In the genomic region with DNA sequence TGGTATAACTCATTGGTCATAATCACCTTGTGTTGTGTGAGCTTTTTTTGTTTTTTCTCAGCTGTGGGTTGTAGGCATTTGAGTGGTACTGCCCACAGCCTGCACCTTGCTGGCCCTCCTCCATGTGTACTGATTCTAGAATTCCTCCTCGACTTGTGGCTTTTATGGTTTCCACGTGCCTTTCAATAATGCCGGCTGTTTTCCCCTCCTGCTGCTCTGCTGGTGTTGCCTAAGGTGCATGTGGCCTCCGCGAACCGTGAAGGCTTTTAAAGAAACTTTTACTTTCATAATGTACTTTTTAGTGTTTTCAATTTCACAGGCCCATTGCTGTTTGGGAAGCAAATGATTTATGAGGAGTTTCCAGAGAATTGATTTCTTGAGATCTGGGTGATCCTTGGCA, we compare ENCODE assay signal across 17 cellular contexts.
DNase-seq lines count a peak whose midpoint lies in the region; ATAC-seq lines count a peak whose summit lies in the region.
"Had no signal": no experiment of that assay in that cellular context is flagged by ENCODE, and none has a peak within 500 bp of the region (broad histone marks: within the 10 kb centered on the region; RNA-seq: fewer than 3 reads in every experiment).

No MANE protein-coding gene starts in this region.

- DNase-seq in renal cortical epithelial cell (ENCODE audit: low read depth) (peak; percentile 70), iPS-NIHi11 (ENCODE audit: low spot score) (no peak), NCI-H2107 (lab: John Stamatoyannopoulos, UW) (no peak)
- no peak for DNase-seq in NK-92 treated with Interleukin-12 subunit alpha and Interleukin-12 subunit beta, amount 100 ng/mL, for 24 hours (lab: John Stamatoyannopoulos, UW)
- DNase-seq: activated CD4-positive, alpha-beta T cell treated with anti-CD3 and anti-CD28 coated beads for 48 hours; activated gamma-delta T cell treated with Interleukin-2 at 50 U/mL for 16 hours; naive B cell; NCI-H2081; NCI-H524; pancreas; Right ventricle myocardium superior; stimulated activated CD4-positive, alpha-beta T cell treated with anti-CD3 and anti-CD28 coated beads, Interleukin-2, amount 100 ng/mL, for 24 hours; stimulated activated naive CD8-positive, alpha-beta T cell treated with anti-CD3 and anti-CD28 coated beads, Interleukin-15, amount 100 ng/mL, for 72 hours had no signal

- ATAC-seq in GM18858 (IDR thresholded peaks at IDR 0.05; ENCODE audit: unreplicated experiment) (peak; percentile 44), GM21786 (IDR thresholded peaks at IDR 0.05; ENCODE audit: unreplicated experiment) (peak; percentile 33), HG03469 (IDR thresholded peaks at IDR 0.05; ENCODE audit: unreplicated experiment) (peak; percentile 44), GM21723 (IDR thresholded peaks at IDR 0.05; ENCODE audit: unreplicated experiment) (no peak)
- ATAC-seq: pancreas; stimulated activated naive CD8-positive, alpha-beta T cell treated with anti-CD3 and anti-CD28 coated beads, Interleukin-15, amount 100 ng/mL, for 72 hours had no signal
